Comparison of ENCODE assay signal across 22 cellular contexts in the genomic region with DNA sequence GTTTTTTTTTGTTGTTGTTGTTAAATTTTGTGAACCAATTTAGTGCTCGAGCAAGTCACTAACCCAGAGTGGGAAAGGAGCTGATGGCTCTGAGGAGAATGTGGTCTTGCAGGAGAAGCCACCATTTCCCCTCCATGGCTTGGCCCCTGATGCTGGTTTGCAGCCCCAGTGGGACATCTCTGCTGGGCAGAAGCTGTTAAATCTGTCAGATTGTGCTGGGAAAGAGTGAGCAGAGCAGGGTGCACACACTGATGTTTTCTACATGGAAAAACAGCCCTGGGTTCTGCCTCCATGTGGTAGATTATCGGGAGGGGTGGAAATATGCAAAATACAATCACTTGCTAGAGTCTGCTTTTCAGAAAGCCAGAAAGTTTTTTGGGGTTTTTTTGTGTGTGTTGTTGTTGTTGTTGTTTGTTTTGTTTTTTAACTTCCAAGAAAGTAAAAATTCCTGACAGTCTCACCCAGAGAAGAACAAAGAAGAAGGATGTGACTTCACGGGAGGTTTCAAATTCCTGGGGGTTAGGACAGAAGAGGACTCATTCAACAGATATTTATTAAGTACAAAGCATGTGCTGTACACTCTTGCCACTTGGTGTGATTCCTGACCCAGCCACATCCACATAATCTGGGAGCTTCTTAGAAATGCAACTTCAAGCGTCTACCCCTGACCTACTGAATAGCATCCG.
DNase-seq lines count a peak whose midpoint lies in the region; TF ChIP-seq lines count a peak whose summit lies in the region.
"Had no signal": no experiment of that assay in that cellular context is flagged by ENCODE, and none has a peak within 500 bp of the region (broad histone marks: within the 10 kb centered on the region; RNA-seq: fewer than 3 reads in every experiment).

No MANE protein-coding gene starts in this region.

- H3K4me1 Mint-ChIP-seq in activated CD4-positive, alpha-beta T cell treated with anti-CD3 and anti-CD28 coated beads, Interleukin-2, amount 10 ng/mL, durations not matched to agents 24 days and 14 days: no peaks in the 10 kb centered on the region
- H3K4me1 Mint-ChIP-seq: activated CD4-positive, alpha-beta T cell treated with anti-CD3 and anti-CD28 coated beads, Interleukin-2, amount 10 ng/mL, durations not matched to agents 7 days and 5 days; stimulated activated memory B cell treated with anti-CD40 and anti-IgM and Interleukin-4, amounts not matched to agents 10 μg/mL and 1 μg/mL and 100 μg/mL, for 72 hours had no signal

- peaks cover 69% of the 10 kb centered on the region for H3K27me3 Mint-ChIP-seq in activated CD4-positive, alpha-beta T cell treated with anti-CD3 and anti-CD28 coated beads, Interleukin-2, amount 10 ng/mL, durations not matched to agents 24 days and 14 days

- H3K79me2 ChIP-seq in smooth muscle cell (ENCODE audit: low read depth) (no peaks in the 10 kb centered on the region), Karpas-422 (ENCODE audit: low read length) (no peaks in the 10 kb centered on the region)

- H4K20me1 ChIP-seq in smooth muscle cell (ENCODE audit: low read depth) (no peaks in the 10 kb centered on the region), Karpas-422 (ENCODE audit: insufficient read depth, low read depth, low read length) (no peaks in the 10 kb centered on the region)

- H3K9me3 ChIP-seq in smooth muscle cell (replicated peaks; ENCODE audit: low read depth) (no peaks in the 10 kb centered on the region), Karpas-422 (ENCODE audit: low read length) (no peaks in the 10 kb centered on the region)

- no peak overlapping the region for H3K4me3 Mint-ChIP-seq in activated CD4-positive, alpha-beta T cell treated with anti-CD3 and anti-CD28 coated beads, Interleukin-2, amount 10 ng/mL, durations not matched to agents 24 days and 14 days
- H3K4me3 Mint-ChIP-seq: activated CD4-positive, alpha-beta T cell treated with anti-CD3 and anti-CD28 coated beads, Interleukin-2, amount 10 ng/mL, durations not matched to agents 7 days and 5 days; CD8-positive, alpha-beta T cell; stimulated activated memory B cell treated with anti-CD40 and anti-IgM and Interleukin-4, amounts not matched to agents 10 μg/mL and 1 μg/mL and 100 μg/mL, for 72 hours had no signal

- H3K36me3 ChIP-seq in smooth muscle cell (ENCODE audit: low read depth) (no peaks in the 10 kb centered on the region), Karpas-422 (ENCODE audit: insufficient read depth, low read length) (no peaks in the 10 kb centered on the region)

- in situ Hi-C loops in SK-MEL-5 (cut with HindIII; ENCODE audit: low pct_unique_long_range_greater_than_20kb, low sequenced_read_pairs): no loop called here

- peak overlapping the region; percentile 2 for H2AFZ ChIP-seq in smooth muscle cell (ENCODE audit: low read depth)
- no peak overlapping the region for H2AFZ ChIP-seq in Karpas-422 (ENCODE audit: low read length)

- WGBS in smooth muscle cell (ENCODE audit: low lambda C conversion rate): 41% methylated on average over 5 of the region's 5 CpGs

- H3K4me1 ChIP-seq in smooth muscle cell (ENCODE audit: low read depth): peaks cover 9% of the 10 kb centered on the region
- no peaks in the 10 kb centered on the region for H3K4me1 ChIP-seq in Karpas-422 (ENCODE audit: low read length)

- intact Hi-C loops in activated CD4-positive, alpha-beta T cell treated with anti-CD3 and anti-CD28 coated beads, Interleukin-2, amount 10 ng/mL, durations not matched to agents 24 days and 14 days (cut with micrococcal nuclease): no loop called here
- intact Hi-C loops in posterior cingulate gyrus (cut with DNase I): no loop called here

- H3K9me3 Mint-ChIP-seq in activated CD4-positive, alpha-beta T cell treated with anti-CD3 and anti-CD28 coated beads, Interleukin-2, amount 10 ng/mL, durations not matched to agents 24 days and 14 days: no peaks in the 10 kb centered on the region
- H3K9me3 Mint-ChIP-seq: activated CD4-positive, alpha-beta T cell treated with anti-CD3 and anti-CD28 coated beads, Interleukin-2, amount 10 ng/mL, durations not matched to agents 7 days and 5 days; CD8-positive, alpha-beta T cell had no signal

- peaks cover 7% of the 10 kb centered on the region for H3F3A ChIP-seq in smooth muscle cell (ENCODE audit: low read depth)

- no peak for TF ChIP-seq CTCF in foreskin fibroblast (IDR thresholded peaks at IDR 0.05; ENCODE audit: low read depth, low read length)
- no peak for TF ChIP-seq CTCF in smooth muscle cell (IDR thresholded peaks at IDR 0.05; ENCODE audit: borderline replicate concordance, insufficient read depth, poor library complexity, severe bottlenecking)

- DNase-seq in activated CD4-positive, alpha-beta T cell treated with anti-CD3 and anti-CD28 coated beads, Interleukin-2, amount 10 ng/mL, durations not matched to agents 24 days and 14 days: peak; percentile 37
- no peak for DNase-seq in activated CD4-positive, alpha-beta T cell treated with anti-CD3 and anti-CD28 coated beads for 4 hours
- DNase-seq in SK-MEL-5 (ENCODE audit: low read depth, low spot score): peak; percentile 50
- peak; percentile 46 to 67 for DNase-seq in foreskin fibroblast
- DNase-seq in smooth muscle cell (lab: John Stamatoyannopoulos, UW; ENCODE audit: unreplicated experiment): no peak
- no peak for DNase-seq in posterior cingulate gyrus
- DNase-seq in NCI-H2227 (lab: John Stamatoyannopoulos, UW; ENCODE audit: unreplicated experiment): no peak
- no peak for DNase-seq in Karpas-422
- DNase-seq: activated CD4-positive, alpha-beta T cell treated with anti-CD3 and anti-CD28 coated beads, Interleukin-2, amount 10 ng/mL, durations not matched to agents 7 days and 5 days; activated T-cell treated with anti-CD3 and anti-CD28 coated beads, Interleukin-2, amount 50 U/mL, for 1 hour; CD8-positive, alpha-beta T cell; erythroblast; GF-D8; NCI-H1694; NCI-H526 treated with DMSO at 0.1 percent for 48 hours; nucleus accumbens; RPMI8226; T-helper 9 cell had no signal

- H3K27me3 ChIP-seq in smooth muscle cell (ENCODE audit: low read depth) (no peaks in the 10 kb centered on the region), Karpas-422 (ENCODE audit: low read length) (no peaks in the 10 kb centered on the region)

- H3K9ac ChIP-seq in smooth muscle cell (ENCODE audit: low read depth) (no peak overlapping the region), Karpas-422 (ENCODE audit: low read length) (no peak overlapping the region)
- H3K9ac ChIP-seq: KMS-11 had no signal

- no peak overlapping the region for H3K4me3 ChIP-seq in foreskin fibroblast (ENCODE audit: low read depth in 1 of 2, low read length in 2 of 2)
- no peak overlapping the region for H3K4me3 ChIP-seq in smooth muscle cell
- no peak overlapping the region for H3K4me3 ChIP-seq in Karpas-422 (ENCODE audit: low read length)
- H3K4me3 ChIP-seq: lung had no signal

- no peaks in the 10 kb centered on the region for H3K36me3 Mint-ChIP-seq in activated CD4-positive, alpha-beta T cell treated with anti-CD3 and anti-CD28 coated beads, Interleukin-2, amount 10 ng/mL, durations not matched to agents 24 days and 14 days (ENCODE audit: low read depth)
- H3K36me3 Mint-ChIP-seq: CD8-positive, alpha-beta T cell; stimulated activated memory B cell treated with anti-CD40 and anti-IgM and Interleukin-4, amounts not matched to agents 10 μg/mL and 1 μg/mL and 100 μg/mL, for 72 hours had no signal

- peak overlapping the region; percentile 15 for H3K4me2 ChIP-seq in smooth muscle cell
- no peak overlapping the region for H3K4me2 ChIP-seq in Karpas-422 (ENCODE audit: low read depth, low read length, poor library complexity, severe bottlenecking)
- H3K4me2 ChIP-seq: KMS-11 had no signal

- H3K27ac Mint-ChIP-seq in activated CD4-positive, alpha-beta T cell treated with anti-CD3 and anti-CD28 coated beads, Interleukin-2, amount 10 ng/mL, durations not matched to agents 24 days and 14 days: no peak overlapping the region
- H3K27ac Mint-ChIP-seq: activated CD4-positive, alpha-beta T cell treated with anti-CD3 and anti-CD28 coated beads, Interleukin-2, amount 10 ng/mL, durations not matched to agents 7 days and 5 days; CD8-positive, alpha-beta T cell; stimulated activated memory B cell treated with anti-CD40 and anti-IgM and Interleukin-4, amounts not matched to agents 10 μg/mL and 1 μg/mL and 100 μg/mL, for 72 hours had no signal

- no peaks in the 10 kb centered on the region for H3K9me2 ChIP-seq in Karpas-422 (replicated peaks; ENCODE audit: insufficient read depth, low read length)

- peak overlapping the region; percentile 74 for H3K27ac ChIP-seq in smooth muscle cell (ENCODE audit: low read depth)
- H3K27ac ChIP-seq in Karpas-422 (ENCODE audit: low read length): no peak overlapping the region
- H3K27ac ChIP-seq: 22Rv1, KMS-11 had no signal

Comparison
In these comparisons a context has a peak if more than half of its experiments do, and no peak if none do; other contexts are left out.
1. DNase-seq: peak in activated CD4-positive, alpha-beta T cell treated with anti-CD3 and anti-CD28 coated beads, Interleukin-2, amount 10 ng/mL, durations not matched to agents 24 days and 14 days (single experiment), SK-MEL-5 (single experiment) and foreskin fibroblast (2 of 2); none in activated CD4-positive, alpha-beta T cell treated with anti-CD3 and anti-CD28 coated beads for 4 hours (0 of 2), smooth muscle cell (single experiment), posterior cingulate gyrus (0 of 10), NCI-H2227 (single experiment) and Karpas-422 (single experiment).